In genomic region chr10:60406182-60406581, GRCh38 we compare ENCODE assay signal across 29 cellular contexts.
"Had no signal": no experiment of that assay in that cellular context is flagged by ENCODE, and none has a peak within 500 bp of the region (broad histone marks: within the 10 kb centered on the region; RNA-seq: fewer than 3 reads in every experiment).

No MANE protein-coding gene starts in this region.

- H3K9ac ChIP-seq: SK-N-SH had no signal

- H3K27me3 ChIP-seq: Peyer's patch, SJCRH30 had no signal

- H3K36me3 ChIP-seq: Peyer's patch, SJCRH30, WERI-Rb-1 had no signal

- H3K9me3 Mint-ChIP-seq: activated CD4-positive, alpha-beta memory T cell treated with anti-CD3 and anti-CD28 coated beads, Interleukin-2, amount 10 ng/mL, durations not matched to agents 7 days and 5 days had no signal

- H3K27ac Mint-ChIP-seq: activated CD4-positive, alpha-beta memory T cell treated with anti-CD3 and anti-CD28 coated beads, Interleukin-2, amount 10 ng/mL, durations not matched to agents 7 days and 5 days; activated CD4-positive, alpha-beta T cell treated with anti-CD3 and anti-CD28 coated beads for 36 hours; activated naive CD4-positive, alpha-beta T cell treated with anti-CD3 and anti-CD28 coated beads for 36 hours; activated naive CD8-positive, alpha-beta T cell; activated T-helper 17 cell treated with anti-CD3 and anti-CD28 coated beads, Interleukin-2, amount 50 U/mL, for 72 hours; brain had no signal

- DNase-seq: activated CD4-positive, alpha-beta memory T cell treated with anti-CD3 and anti-CD28 coated beads, Interleukin-2, amount 10 ng/mL, durations not matched to agents 7 days and 5 days; activated CD4-positive, alpha-beta T cell treated with anti-CD3 and anti-CD28 coated beads for 36 hours; activated CD4-positive, alpha-beta T cell treated with anti-CD3 and anti-CD28 coated beads, Interleukin-2, amount 50 U/mL, for 1 hour; activated gamma-delta T cell; activated naive CD4-positive, alpha-beta T cell treated with anti-CD3 and anti-CD28 coated beads for 36 hours; activated T-cell treated with anti-CD3 and anti-CD28 coated beads for 4 hours; activated T-cell treated with anti-CD3 and anti-CD28 coated beads, Interleukin-2, amount 50 U/mL, for 48 hours; amygdala; MM.1S; NCI-H1092; NCI-H1417 treated with DMSO at 0.1 percent for 48 hours; NCI-H1694; NCI-H2029; NCI-H2107; NCI-H345; NCI-H510A; NCI-H526 treated with DMSO at 0.1 percent for 48 hours; NCI-H82; Peyer's patch; Right ventricle myocardium superior; SJCRH30; SK-N-SH; T-helper 1 cell; WERI-Rb-1 had no signal

- H3K4me1 ChIP-seq: Peyer's patch, SJCRH30 had no signal

- H3K4me3 Mint-ChIP-seq: activated CD4-positive, alpha-beta memory T cell treated with anti-CD3 and anti-CD28 coated beads, Interleukin-2, amount 10 ng/mL, durations not matched to agents 7 days and 5 days; activated CD4-positive, alpha-beta T cell treated with anti-CD3 and anti-CD28 coated beads for 36 hours; activated naive CD4-positive, alpha-beta T cell treated with anti-CD3 and anti-CD28 coated beads for 36 hours; activated naive CD8-positive, alpha-beta T cell; activated T-helper 17 cell treated with anti-CD3 and anti-CD28 coated beads, Interleukin-2, amount 50 U/mL, for 72 hours; brain had no signal

- H3K4me2 ChIP-seq: SK-N-SH had no signal

- ATAC-seq: activated CD4-positive, alpha-beta T cell treated with anti-CD3 and anti-CD28 coated beads for 36 hours; activated T-helper 17 cell treated with anti-CD3 and anti-CD28 coated beads, Interleukin-2, amount 50 U/mL, for 72 hours had no signal

- H3K9me3 ChIP-seq: Peyer's patch, SJCRH30 had no signal

- H3K27ac ChIP-seq: Peyer's patch, RWPE1, SJCRH30, WERI-Rb-1 had no signal

- FAIRE-seq: astrocyte had no signal

- H3K4me3 ChIP-seq: Peyer's patch, SJCRH30 had no signal

- H3K4me1 Mint-ChIP-seq: activated CD4-positive, alpha-beta memory T cell treated with anti-CD3 and anti-CD28 coated beads, Interleukin-2, amount 10 ng/mL, durations not matched to agents 7 days and 5 days had no signal

- H3K27me3 Mint-ChIP-seq: activated CD4-positive, alpha-beta memory T cell treated with anti-CD3 and anti-CD28 coated beads, Interleukin-2, amount 10 ng/mL, durations not matched to agents 7 days and 5 days; activated CD4-positive, alpha-beta T cell treated with anti-CD3 and anti-CD28 coated beads for 36 hours; activated naive CD8-positive, alpha-beta T cell; activated T-helper 17 cell treated with anti-CD3 and anti-CD28 coated beads, Interleukin-2, amount 50 U/mL, for 72 hours; brain had no signal
